ENCODE assay signal across 31 cellular contexts in genomic region chrX:105480646-105481310, GRCh38.
"Had no signal": no experiment of that assay in that cellular context is flagged by ENCODE, and none has a peak within 500 bp of the region (broad histone marks: within the 10 kb centered on the region; RNA-seq: fewer than 3 reads in every experiment).

No MANE protein-coding gene starts in this region.

- H3K4me1 ChIP-seq: Peyer's patch, SJCRH30 had no signal

- H3K36me3 ChIP-seq: brain microvascular endothelial cell, cardiac muscle cell, Peyer's patch, SJCRH30, WERI-Rb-1 had no signal

- DNase-seq: activated CD4-positive, alpha-beta memory T cell treated with anti-CD3 and anti-CD28 coated beads, Interleukin-2, amount 10 ng/mL, durations not matched to agents 7 days and 5 days; activated CD4-positive, alpha-beta T cell treated with anti-CD3 and anti-CD28 coated beads for 1 hour; activated CD4-positive, alpha-beta T cell treated with anti-CD3 and anti-CD28 coated beads for 48 hours; activated CD4-positive, CD25-positive, alpha-beta regulatory T cell; activated CD8-positive, alpha-beta memory T cell treated with anti-CD3 and anti-CD28 coated beads for 24 hours; activated CD8-positive, alpha-beta memory T cell treated with anti-CD3 and anti-CD28 coated beads, Interleukin-2, amount 10 ng/mL, durations not matched to agents 7 days and 5 days; activated CD8-positive, alpha-beta memory T cell treated with anti-CD3 and anti-CD28 coated beads, Interleukin-2, amount 50 U/mL, for 48 hours; activated effector memory CD4-positive, alpha-beta T cell treated with Interleukin-2 at 50 U/mL for 16 hours; activated naive CD4-positive, alpha-beta T cell treated with anti-CD3 and anti-CD28 coated beads, Interleukin-2, amount 10 ng/mL, durations not matched to agents 7 days and 5 days; activated naive CD8-positive, alpha-beta T cell treated with anti-CD3 and anti-CD28 coated beads, Interleukin-2, amount 50 U/mL, for 24 hours; activated T-cell treated with anti-CD3 and anti-CD28 coated beads, Interleukin-2, amount 50 U/mL, for 48 hours; anterior cingulate cortex; brain microvascular endothelial cell; NCI-H1092 treated with DMSO at 0.1 percent for 48 hours; NCI-H1417; NCI-H146; NCI-H187; NCI-H2029 treated with DMSO at 0.1 percent for 48 hours; NCI-H345; NCI-H524 treated with DMSO at 0.1 percent for 48 hours; NK-92 treated with Interleukin-12 subunit alpha and Interleukin-12 subunit beta, amount 100 ng/mL, for 24 hours; PC-3; Peyer's patch; RPMI8226; SHP77; SJCRH30; T1000; WERI-Rb-1 had no signal

- ATAC-seq: activated CD8-positive, alpha-beta memory T cell treated with anti-CD3 and anti-CD28 coated beads, Interleukin-2, amount 10 ng/mL, durations not matched to agents 7 days and 5 days; activated naive CD8-positive, alpha-beta T cell treated with anti-CD3 and anti-CD28 coated beads, Interleukin-2, amount 50 U/mL, for 24 hours; K562; PC-3 had no signal

- H3K27me3 ChIP-seq: brain microvascular endothelial cell, cardiac muscle cell, Peyer's patch, SJCRH30 had no signal

- FAIRE-seq: K562 had no signal

- H3K9me3 ChIP-seq: Peyer's patch, SJCRH30 had no signal

- H3K27ac ChIP-seq: brain microvascular endothelial cell, cardiac muscle cell, Peyer's patch, SJCRH30, SK-N-MC, WERI-Rb-1 had no signal

- H3K4me3 ChIP-seq: cardiac muscle cell, K562, Peyer's patch, SJCRH30, SK-N-MC had no signal
